Comparison of ENCODE assay signal across 8 cellular contexts in genomic region chr19:49118565-49119410, GRCh38. TPM values are rescaled to one million over a fixed set of nuclear protein-coding genes. Genes with fewer than 3 reads are reported as not detected.
A peak's percentile ranks its signal among the peaks of the same experiment; 100 is the strongest.
DNase-seq lines count a peak whose midpoint lies in the region; TF ChIP-seq lines count a peak whose summit lies in the region.

A gene with protein sequence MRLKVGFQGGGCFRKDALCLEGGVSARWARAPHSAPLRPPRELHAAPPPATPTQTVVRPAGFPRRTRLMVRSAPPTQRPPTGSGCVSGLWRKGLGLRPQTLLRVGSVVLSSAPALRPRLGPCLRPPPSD (minus strand): TSS chr19:49119143. CDS start chr19:49119022, 121 bp downstream.

- no peaks in the 10 kb centered on the region for H3K9me3 ChIP-seq in effector memory CD4-positive, alpha-beta T cell (ENCODE audit: control insufficient read depth, low read length)

- peak within 1 kb of the TSS; percentile 87 for H3K9ac ChIP-seq in mesendoderm (ENCODE audit: low read length)

- H3K4me1 ChIP-seq in effector memory CD4-positive, alpha-beta T cell (ENCODE audit: control insufficient read depth, insufficient read depth, low read length, poor library complexity, severe bottlenecking): peaks cover 20% of the 10 kb centered on the region
- H3K4me1 ChIP-seq in mesendoderm (ENCODE audit: control insufficient read depth, low read depth, low read length): no peaks in the 10 kb centered on the region

- H3K36me3 ChIP-seq in effector memory CD4-positive, alpha-beta T cell (ENCODE audit: control insufficient read depth, insufficient read depth, low read length): no peaks in the 10 kb centered on the region
- H3K36me3 ChIP-seq in mesendoderm (ENCODE audit: control insufficient read depth, insufficient read depth, low read length): no peaks in the 10 kb centered on the region

- peak within 1 kb of the TSS; percentile 75 for H3K4ac ChIP-seq in mesendoderm (ENCODE audit: low read depth, low read length)

- H3K79me2 ChIP-seq in mesendoderm (ENCODE audit: control insufficient read depth, insufficient read depth, low read length): no peaks in the 10 kb centered on the region

- H3K79me1 ChIP-seq in mesendoderm (ENCODE audit: low read length): no peaks in the 10 kb centered on the region

- no CpG with 5 or more reads among the region's 85 CpGs for WGBS in mesendoderm (ENCODE audit: extremely low coverage, insufficient coverage, low lambda C conversion rate)

- H3K27ac ChIP-seq in effector memory CD4-positive, alpha-beta T cell (ENCODE audit: insufficient read depth, low read length, poor library complexity, severe bottlenecking): peak within 1 kb of the TSS; percentile 81
- H3K27ac ChIP-seq in mesendoderm (ENCODE audit: low read depth, low read length): peak within 1 kb of the TSS; percentile 15

- no peak within 1 kb of the TSS for H3K23ac ChIP-seq in mesendoderm (ENCODE audit: low read length)

- H2BK5ac ChIP-seq in mesendoderm (ENCODE audit: low read length): peak within 1 kb of the TSS; percentile 55

- no peak within 1 kb of the TSS for H4K5ac ChIP-seq in mesendoderm (ENCODE audit: low read length)

- no peak within 1 kb of the TSS for H2BK120ac ChIP-seq in mesendoderm (ENCODE audit: low read depth, low read length)

- DNase-seq in COR-L47 (lab: John Stamatoyannopoulos, UW) (peak; percentile 93), GM20000 (ENCODE audit: low spot score) (peak; percentile 100), HS-5 (ENCODE audit: low read depth) (peak; percentile 67), mesendoderm (peak; percentile 95)
- peak; percentile 93 for DNase-seq in NK-92 treated with Interleukin-12 subunit alpha and Interleukin-12 subunit beta, amount 100 ng/mL, for 24 hours (lab: John Stamatoyannopoulos, UW)
- DNase-seq in activated CD8-positive, alpha-beta memory T cell treated with anti-CD3 and anti-CD28 coated beads for 4 hours (ENCODE audit: low read depth in 2 of 2): peak; percentile 87 to 91
- DNase-seq in effector memory CD4-positive, alpha-beta T cell: peak; percentile 91 to 93 (median 91)
- DNase-seq in stimulated activated CD8-positive, alpha-beta memory T cell treated with anti-CD3 and anti-CD28 coated beads, Interleukin-12 subunit alpha, Interleukin-12 subunit beta, amount 100 ng/mL, for 4 hours (ENCODE audit: low read depth): peak; percentile 94

- no peak within 1 kb of the TSS for H2BK15ac ChIP-seq in mesendoderm (replicated peaks; ENCODE audit: low read depth)

- no peaks in the 10 kb centered on the region for H3K27me3 ChIP-seq in effector memory CD4-positive, alpha-beta T cell (replicated peaks; ENCODE audit: control insufficient read depth, insufficient read depth, low read length, poor library complexity, severe bottlenecking)
- peaks cover 7% of the 10 kb centered on the region for H3K27me3 ChIP-seq in mesendoderm (ENCODE audit: insufficient read depth, low read length, poor library complexity)

- H3K4me3 ChIP-seq in effector memory CD4-positive, alpha-beta T cell (ENCODE audit: insufficient read depth, low read depth, low read length, poor library complexity, severe bottlenecking): peak within 1 kb of the TSS; percentile 71
- H3K4me3 ChIP-seq in mesendoderm (ENCODE audit: low read length): peak within 1 kb of the TSS; percentile 64

- peak within 1 kb of the TSS; percentile 81 for H3K18ac ChIP-seq in mesendoderm (ENCODE audit: low read length)

- H2AK5ac ChIP-seq in mesendoderm (ENCODE audit: low read length): no peak within 1 kb of the TSS

- peak within 1 kb of the TSS; percentile 93 for H3K56ac ChIP-seq in mesendoderm (ENCODE audit: low read length)

- TF ChIP-seq CTCF in GM20000 (IDR thresholded peaks at IDR 0.05; ENCODE audit: extremely low read depth, missing control alignments): no peak

- H3K4me2 ChIP-seq in mesendoderm (ENCODE audit: low read length): peak within 1 kb of the TSS; percentile 55

- H4K8ac ChIP-seq in mesendoderm (ENCODE audit: low read depth, low read length): no peak within 1 kb of the TSS

RNA-seq across cellular contexts. Expression of the gene that starts here (rescaled TPM):
- 1.5 TPM for polyA plus RNA-seq in mesendoderm (2013, experiment 1 of 2)
- 1.4 TPM for polyA plus RNA-seq in mesendoderm (2013, experiment 2 of 2)

Comparison
In these comparisons a context has a peak if more than half of its experiments do, and no peak if none do; other contexts are left out.
1. Peak in every context shown above with its lines: DNase-seq, H3K4me3 ChIP-seq and H3K27ac ChIP-seq.